29 cellular contexts compared by ENCODE assay signal in the genomic region with DNA sequence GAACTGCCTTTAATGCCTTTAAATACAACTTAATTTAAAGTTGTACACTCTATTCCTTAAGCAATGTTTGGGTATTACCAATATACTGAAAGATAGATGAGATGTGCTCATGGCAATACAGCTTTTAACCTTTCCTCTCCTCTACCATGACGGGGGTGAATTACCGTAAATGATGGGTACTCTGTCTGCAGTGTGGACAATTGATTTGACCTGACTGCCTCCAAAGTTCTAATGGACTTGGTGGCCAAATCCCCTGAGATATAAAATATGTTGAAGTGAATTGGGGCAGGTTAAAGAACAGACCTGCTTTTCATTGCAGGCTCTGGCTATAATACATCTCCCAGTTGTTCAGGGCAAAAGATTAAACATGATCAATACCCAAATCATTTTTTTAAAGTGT.
"Had no signal": no experiment of that assay in that cellular context is flagged by ENCODE, and none has a peak within 500 bp of the region (broad histone marks: within the 10 kb centered on the region; RNA-seq: fewer than 3 reads in every experiment).

No MANE protein-coding gene starts in this region.

- H3K27ac ChIP-seq: colonic mucosa, coronary artery, dorsolateral prefrontal cortex, epithelial cell of prostate, esophagus muscularis mucosa, esophagus squamous epithelium, foreskin keratinocyte, gastrocnemius medialis, gastroesophageal sphincter, heart left ventricle, heart right ventricle had no signal

- H3K4me1 Mint-ChIP-seq: endodermal cell had no signal

- H3K9me3 ChIP-seq: colonic mucosa, esophagus muscularis mucosa, esophagus squamous epithelium, gastrocnemius medialis, gastroesophageal sphincter, heart left ventricle had no signal

- H3K9me3 Mint-ChIP-seq: dendritic cell treated with granulocyte-macrophage colony-stimulating factor and Interleukin-4, amounts not matched to agents 40 ng/mL and 50 ng/mL, for 4 days; effector memory CD8-positive, alpha-beta T cell; endodermal cell had no signal

- ATAC-seq: effector memory CD8-positive, alpha-beta T cell; esophagus mucosa; foreskin keratinocyte; gastrocnemius medialis; gastroesophageal sphincter; heart left ventricle; heart right ventricle had no signal

- H3K27me3 ChIP-seq: colonic mucosa, esophagus muscularis mucosa, esophagus squamous epithelium, gastrocnemius medialis, gastroesophageal sphincter, heart left ventricle, heart right ventricle had no signal

- H3K27ac Mint-ChIP-seq: dendritic cell treated with granulocyte-macrophage colony-stimulating factor and Interleukin-4, amounts not matched to agents 40 ng/mL and 50 ng/mL, for 4 days; effector memory CD8-positive, alpha-beta T cell; endodermal cell had no signal

- FAIRE-seq: colon, endometrium, endothelial cell of umbilical vein, frontal cortex had no signal

- H3K4me3 ChIP-seq: colonic mucosa, coronary artery, dorsolateral prefrontal cortex, esophagus muscularis mucosa, esophagus squamous epithelium, gastrocnemius medialis, gastroesophageal sphincter, heart left ventricle, heart right ventricle had no signal

- H3K36me3 ChIP-seq: colonic mucosa, esophagus muscularis mucosa, esophagus squamous epithelium, gastrocnemius medialis, gastroesophageal sphincter, heart left ventricle, heart right ventricle had no signal

- DNase-seq: colonic mucosa; cortex of kidney; dermis blood vessel endothelial cell; dorsolateral prefrontal cortex; effector CD4-positive, alpha-beta T cell; effector CD8-positive, alpha-beta T cell; effector memory CD4-positive, alpha-beta T cell; effector memory CD8-positive, alpha-beta T cell; endodermal cell; erythroblast; esophagus squamous epithelium; foreskin fibroblast; foreskin keratinocyte; foreskin melanocyte; gastrocnemius medialis; glutamatergic neuron; head of caudate nucleus; heart left ventricle; heart right ventricle had no signal

- H3K27me3 Mint-ChIP-seq: dendritic cell treated with granulocyte-macrophage colony-stimulating factor and Interleukin-4, amounts not matched to agents 40 ng/mL and 50 ng/mL, for 4 days had no signal

- H3K4me3 Mint-ChIP-seq: dendritic cell treated with granulocyte-macrophage colony-stimulating factor and Interleukin-4, amounts not matched to agents 40 ng/mL and 50 ng/mL, for 4 days; effector memory CD8-positive, alpha-beta T cell; endodermal cell had no signal

- H3K4me1 ChIP-seq: colonic mucosa, esophagus muscularis mucosa, esophagus squamous epithelium, foreskin keratinocyte, gastrocnemius medialis, gastroesophageal sphincter, heart left ventricle, heart right ventricle had no signal
